ENCODE assay signal across 1 cellular context in the genomic region with DNA sequence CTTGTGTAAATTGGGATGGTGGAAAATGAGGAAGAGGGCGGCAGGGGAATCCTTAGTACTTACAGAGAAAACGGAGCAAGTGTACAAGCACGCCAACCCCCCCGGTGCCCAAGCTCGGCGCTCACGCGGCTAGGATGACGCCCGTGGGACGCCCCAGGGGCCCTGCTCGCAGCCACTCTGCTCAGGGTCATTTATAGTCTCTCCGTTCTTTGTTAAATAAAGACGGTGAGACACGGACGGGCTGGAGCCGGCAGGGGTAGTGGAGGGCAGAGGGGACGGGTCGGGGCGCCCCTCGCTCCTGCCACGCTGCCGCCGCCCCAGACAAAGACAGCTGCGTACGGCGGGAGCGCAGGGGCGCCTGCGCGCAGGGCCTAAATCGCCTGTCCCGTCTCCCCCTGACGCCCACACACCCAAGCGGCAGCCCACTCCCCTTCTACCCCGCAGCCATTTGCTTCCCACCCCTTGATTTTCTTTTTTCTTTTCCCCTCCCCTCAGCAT.
A peak's percentile ranks its signal among the peaks of the same experiment; 100 is the strongest.
TF ChIP-seq lines count a peak whose summit lies in the region.

No MANE protein-coding gene starts in this region.

TF ChIP-seq in K562, 482 proteins besides CTCF, POLR2A, EP300 and RAD21 (continued from another document and continues in another):
- TF ChIP-seq, protein P1, sequence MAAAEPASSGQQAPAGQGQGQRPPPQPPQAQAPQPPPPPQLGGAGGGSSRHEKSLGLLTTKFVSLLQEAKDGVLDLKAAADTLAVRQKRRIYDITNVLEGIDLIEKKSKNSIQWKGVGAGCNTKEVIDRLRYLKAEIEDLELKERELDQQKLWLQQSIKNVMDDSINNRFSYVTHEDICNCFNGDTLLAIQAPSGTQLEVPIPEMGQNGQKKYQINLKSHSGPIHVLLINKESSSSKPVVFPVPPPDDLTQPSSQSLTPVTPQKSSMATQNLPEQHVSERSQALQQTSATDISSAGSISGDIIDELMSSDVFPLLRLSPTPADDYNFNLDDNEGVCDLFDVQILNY (CRISPR knock-in tag; IDR thresholded peaks at IDR 0.05) = no peak
- no peak for TF ChIP-seq PYGO2 (tag; IDR thresholded peaks at IDR 0.05)
- no peak for TF ChIP-seq ZNF398 (CRISPR knock-in tag; IDR thresholded peaks at IDR 0.05)
- TF ChIP-seq, protein P2, sequence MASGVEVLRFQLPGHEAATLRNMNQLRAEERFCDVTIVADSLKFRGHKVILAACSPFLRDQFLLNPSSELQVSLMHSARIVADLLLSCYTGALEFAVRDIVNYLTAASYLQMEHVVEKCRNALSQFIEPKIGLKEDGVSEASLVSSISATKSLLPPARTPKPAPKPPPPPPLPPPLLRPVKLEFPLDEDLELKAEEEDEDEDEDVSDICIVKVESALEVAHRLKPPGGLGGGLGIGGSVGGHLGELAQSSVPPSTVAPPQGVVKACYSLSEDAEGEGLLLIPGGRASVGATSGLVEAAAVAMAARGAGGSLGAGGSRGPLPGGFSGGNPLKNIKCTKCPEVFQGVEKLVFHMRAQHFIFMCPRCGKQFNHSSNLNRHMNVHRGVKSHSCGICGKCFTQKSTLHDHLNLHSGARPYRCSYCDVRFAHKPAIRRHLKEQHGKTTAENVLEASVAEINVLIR (CRISPR knock-in tag; IDR thresholded peaks at IDR 0.05) = no peak
- no peak for TF ChIP-seq SRF (CRISPR knock-in tag; IDR thresholded peaks at IDR 0.05)
- no peak for TF ChIP-seq KAT7 (CRISPR knock-in tag; IDR thresholded peaks at IDR 0.05; ENCODE audit: borderline replicate concordance)
- no peak for TF ChIP-seq RAD51 (IDR thresholded peaks at IDR 0.05; ENCODE audit: borderline replicate concordance, low read depth)
- TF ChIP-seq ATF3 (IDR thresholded peaks at IDR 0.05) = no peak
- 0 out of 2 replicates have a peak, but pooled peaks have one; percentile 39 for TF ChIP-seq ATF3 (CRISPR knock-in tag; conservative IDR thresholded peaks at IDR 0.05)
- peak; percentile 64 for TF ChIP-seq BACH1 (tag; IDR thresholded peaks at IDR 0.05)
- no peak for TF ChIP-seq CREBBP (IDR thresholded peaks at IDR 0.05; ENCODE audit: low read depth, low read length)
- no peak for TF ChIP-seq MCM3 (IDR thresholded peaks at IDR 0.05)
- no peak for TF ChIP-seq HCFC1 (IDR thresholded peaks at IDR 0.05; ENCODE audit: low read depth, low read length)
- TF ChIP-seq THAP12 (CRISPR knock-in tag; IDR thresholded peaks at IDR 0.05) = peak; percentile 80; the same call in 1 of the 2 replicates
- no peak for TF ChIP-seq HIVEP1 (CRISPR knock-in tag; IDR thresholded peaks at IDR 0.05)
- TF ChIP-seq CEBPB (tag; IDR thresholded peaks at IDR 0.05) = no peak
- no peak for TF ChIP-seq GABPB1 (CRISPR knock-in tag; IDR thresholded peaks at IDR 0.05)
- TF ChIP-seq ZNF124 (CRISPR knock-in tag; IDR thresholded peaks at IDR 0.05) = no peak
- TF ChIP-seq ZNF75A (CRISPR knock-in tag; IDR thresholded peaks at IDR 0.05) = no peak
- TF ChIP-seq RBFOX2 (IDR thresholded peaks at IDR 0.05; ENCODE audit: low read depth, low read length) = peak; percentile 90
- no peak for TF ChIP-seq DDX20 (tag; IDR thresholded peaks at IDR 0.05; ENCODE audit: low read depth)
- no peak for TF ChIP-seq NR2C1 (IDR thresholded peaks at IDR 0.05)
- peak; percentile 13; the same call in 1 of the 2 replicates for TF ChIP-seq NR2C1 (tag; IDR thresholded peaks at IDR 0.05)
- TF ChIP-seq BCL6 (CRISPR knock-in tag; IDR thresholded peaks at IDR 0.05) = no peak
- no peak for TF ChIP-seq ATF1 (CRISPR knock-in tag; IDR thresholded peaks at IDR 0.05)
- TF ChIP-seq ATF1 (tag; IDR thresholded peaks at IDR 0.05) = peak; percentile 59
- TF ChIP-seq GATA2 (CRISPR knock-in tag; IDR thresholded peaks at IDR 0.05) = no peak
- no peak for TF ChIP-seq ZBTB40 (IDR thresholded peaks at IDR 0.05)
- no peak for TF ChIP-seq ZBTB40 (CRISPR knock-in tag; IDR thresholded peaks at IDR 0.05)
- no peak for TF ChIP-seq KLF16 (IDR thresholded peaks at IDR 0.05)
- 0 out of 2 replicates have a peak, but pooled peaks have one; percentile 15 for TF ChIP-seq ZNF12 (CRISPR knock-in tag; IDR thresholded peaks at IDR 0.05)
- TF ChIP-seq FOXA1 (IDR thresholded peaks at IDR 0.05; ENCODE audit: borderline replicate concordance) = no peak
- TF ChIP-seq GABPA (tag; conservative IDR thresholded peaks at IDR 0.05; ENCODE audit: low read depth) = no peak
- TF ChIP-seq GTF2F1 (IDR thresholded peaks at IDR 0.05; ENCODE audit: low read depth, low read length) = no peak
- TF ChIP-seq MNT (conservative IDR thresholded peaks at IDR 0.05) = peak in 1 of 2 experiments; percentile 7; a peak in 3 of 4 replicates
- TF ChIP-seq VEZF1 (CRISPR knock-in tag; IDR thresholded peaks at IDR 0.05) = peak; percentile 58
- TF ChIP-seq TOE1 (IDR thresholded peaks at IDR 0.05; ENCODE audit: borderline replicate concordance) = no peak
- TF ChIP-seq TOE1 (CRISPR knock-in tag; IDR thresholded peaks at IDR 0.05; ENCODE audit: borderline replicate concordance, low read depth) = no peak
- no peak for TF ChIP-seq KDM5B (IDR thresholded peaks at IDR 0.05; ENCODE audit: insufficient replicate concordance, low read depth, low read length)
- no peak for TF ChIP-seq SOX6 (IDR thresholded peaks at IDR 0.05)
- peak; percentile 50 for TF ChIP-seq TAF1 (IDR thresholded peaks at IDR 0.05; ENCODE audit: control insufficient read depth, extremely low read depth, insufficient read depth, low read length, severe bottlenecking)
- TF ChIP-seq EP400 (IDR thresholded peaks at IDR 0.05) = no peak; the same call in 1 of the 2 replicates
- no peak for TF ChIP-seq SAP30 (IDR thresholded peaks at IDR 0.05; ENCODE audit: borderline replicate concordance, insufficient read depth, low read depth, low read length, poor library complexity, severe bottlenecking)
